In the genomic region with DNA sequence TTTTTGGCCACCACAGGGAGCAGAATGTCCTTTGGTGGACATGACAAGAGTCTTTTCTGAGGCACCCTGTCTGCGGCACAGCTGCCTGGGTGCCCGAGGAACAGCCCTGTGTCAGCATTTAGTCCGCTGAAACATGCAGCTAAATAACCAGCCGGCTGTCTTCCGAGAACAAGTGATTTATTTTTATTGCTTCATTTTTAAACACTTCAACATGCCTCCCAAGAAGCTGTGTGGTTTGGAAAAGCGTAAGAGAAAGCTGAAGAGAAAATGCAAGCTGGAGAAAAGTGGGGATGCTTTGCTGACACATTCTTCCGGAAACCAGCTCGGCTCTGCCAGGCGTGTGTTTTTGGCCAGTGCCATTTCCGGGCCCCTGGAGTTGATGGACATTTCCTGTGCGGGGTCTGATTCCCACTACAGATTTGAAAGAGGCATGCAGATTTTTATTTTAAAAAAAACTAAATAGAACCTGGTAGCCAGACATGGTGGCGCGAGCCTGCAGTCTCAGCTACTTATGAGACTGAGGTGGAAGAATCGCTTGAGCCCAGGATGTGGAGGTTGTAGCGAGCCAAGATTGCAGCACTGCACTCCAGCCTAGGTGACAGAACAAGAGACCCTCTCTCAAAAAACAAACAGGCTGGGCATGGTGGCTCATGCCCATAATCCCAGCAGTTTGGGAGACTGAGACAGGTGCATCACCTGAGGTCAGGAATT, we compare ENCODE assay signal across 1 cellular context.
TF ChIP-seq lines count a peak whose summit lies in the region.

No MANE protein-coding gene starts in this region.

TF ChIP-seq in SK-N-SH, 30 proteins besides CTCF, POLR2A, EP300 and RAD21 (continued from another document):
- TF ChIP-seq, protein P1, sequence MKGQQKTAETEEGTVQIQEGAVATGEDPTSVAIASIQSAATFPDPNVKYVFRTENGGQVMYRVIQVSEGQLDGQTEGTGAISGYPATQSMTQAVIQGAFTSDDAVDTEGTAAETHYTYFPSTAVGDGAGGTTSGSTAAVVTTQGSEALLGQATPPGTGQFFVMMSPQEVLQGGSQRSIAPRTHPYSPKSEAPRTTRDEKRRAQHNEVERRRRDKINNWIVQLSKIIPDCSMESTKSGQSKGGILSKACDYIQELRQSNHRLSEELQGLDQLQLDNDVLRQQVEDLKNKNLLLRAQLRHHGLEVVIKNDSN (IDR thresholded peaks at IDR 0.05; ENCODE audit: borderline replicate concordance, low read depth) = no peak
- TF ChIP-seq GATA2 (CRISPR knock-in tag; IDR thresholded peaks at IDR 0.05) (no peak), FOXM1 (IDR thresholded peaks at IDR 0.05; ENCODE audit: low read depth) (peak; percentile 50; the same call in 1 of the 2 replicates), RCOR1 (IDR thresholded peaks at IDR 0.05; ENCODE audit: low read length) (no peak), CHD2 (IDR thresholded peaks at IDR 0.05; ENCODE audit: low read length, partially characterized antibody) (no peak), MXI1 (IDR thresholded peaks at IDR 0.05; ENCODE audit: low read depth, low read length) (no peak; the same call in 1 of the 2 replicates), SIN3A (IDR thresholded peaks at IDR 0.05; ENCODE audit: borderline replicate concordance, low read depth, low read length) (no peak), TAF1 (IDR thresholded peaks at IDR 0.05; ENCODE audit: borderline replicate concordance, low read depth, low read length) (no peak; the same call in 1 of the 2 replicates), RFX5 (IDR thresholded peaks at IDR 0.05; ENCODE audit: low read length) (no peak), JUND (IDR thresholded peaks at IDR 0.05) (peak; percentile 73), RXRA (IDR thresholded peaks at IDR 0.05; ENCODE audit: borderline replicate concordance, low read depth) (no peak; the same call in 1 of the 2 replicates)
- TF ChIP-seq, protein P2, sequence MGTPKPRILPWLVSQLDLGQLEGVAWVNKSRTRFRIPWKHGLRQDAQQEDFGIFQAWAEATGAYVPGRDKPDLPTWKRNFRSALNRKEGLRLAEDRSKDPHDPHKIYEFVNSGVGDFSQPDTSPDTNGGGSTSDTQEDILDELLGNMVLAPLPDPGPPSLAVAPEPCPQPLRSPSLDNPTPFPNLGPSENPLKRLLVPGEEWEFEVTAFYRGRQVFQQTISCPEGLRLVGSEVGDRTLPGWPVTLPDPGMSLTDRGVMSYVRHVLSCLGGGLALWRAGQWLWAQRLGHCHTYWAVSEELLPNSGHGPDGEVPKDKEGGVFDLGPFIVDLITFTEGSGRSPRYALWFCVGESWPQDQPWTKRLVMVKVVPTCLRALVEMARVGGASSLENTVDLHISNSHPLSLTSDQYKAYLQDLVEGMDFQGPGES (IDR thresholded peaks at IDR 0.05; ENCODE audit: low read depth, low read length) = no peak
